Comparison of ENCODE assay signal across 1 cellular context in the genomic region with DNA sequence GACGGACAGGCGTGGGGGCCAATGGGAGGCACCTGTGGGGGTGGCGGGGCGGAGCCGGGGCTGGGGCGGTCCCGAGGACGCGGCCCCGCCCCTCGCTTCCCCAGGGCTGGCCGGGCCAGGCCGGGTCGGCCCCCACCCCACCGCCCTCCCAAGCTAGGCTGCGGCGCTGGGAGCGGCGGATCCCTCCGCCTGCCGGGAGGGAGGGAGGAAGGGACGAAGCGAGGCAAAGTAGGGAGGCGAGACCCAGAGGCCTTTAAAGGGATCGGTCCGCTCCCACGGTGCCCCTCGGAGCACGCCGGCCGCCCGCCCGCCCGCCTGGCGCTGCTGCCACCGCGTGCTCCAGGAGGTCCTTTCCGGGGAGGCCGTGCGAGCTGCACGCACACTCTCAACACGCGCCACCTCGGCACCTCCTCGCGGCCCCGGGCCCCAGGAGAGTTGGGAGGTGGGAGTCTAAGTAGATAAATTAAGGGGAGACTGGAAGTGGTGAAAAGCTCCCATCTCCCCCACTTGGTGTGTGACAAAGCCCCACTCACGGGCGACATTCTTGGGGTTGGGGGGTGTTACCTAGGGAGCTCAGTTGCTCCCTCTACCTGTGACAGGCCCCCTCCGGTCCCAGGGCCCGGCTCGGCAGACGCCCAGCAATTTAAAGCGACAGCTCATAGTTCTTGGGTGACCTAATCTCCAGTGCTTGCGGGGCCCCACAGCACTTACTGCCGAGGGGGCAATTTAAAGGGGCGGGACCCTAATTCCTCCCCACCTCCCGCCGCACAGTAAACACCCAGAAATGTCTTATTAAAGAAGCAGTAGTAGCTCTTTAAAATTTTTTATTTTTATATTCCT.
TF ChIP-seq lines count a peak whose summit lies in the region.

No MANE protein-coding gene starts in this region.

TF ChIP-seq in HEK293, 187 proteins besides CTCF, POLR2A, EP300 and RAD21 (continued from another document and continues in another):
- TF ChIP-seq, protein P1, sequence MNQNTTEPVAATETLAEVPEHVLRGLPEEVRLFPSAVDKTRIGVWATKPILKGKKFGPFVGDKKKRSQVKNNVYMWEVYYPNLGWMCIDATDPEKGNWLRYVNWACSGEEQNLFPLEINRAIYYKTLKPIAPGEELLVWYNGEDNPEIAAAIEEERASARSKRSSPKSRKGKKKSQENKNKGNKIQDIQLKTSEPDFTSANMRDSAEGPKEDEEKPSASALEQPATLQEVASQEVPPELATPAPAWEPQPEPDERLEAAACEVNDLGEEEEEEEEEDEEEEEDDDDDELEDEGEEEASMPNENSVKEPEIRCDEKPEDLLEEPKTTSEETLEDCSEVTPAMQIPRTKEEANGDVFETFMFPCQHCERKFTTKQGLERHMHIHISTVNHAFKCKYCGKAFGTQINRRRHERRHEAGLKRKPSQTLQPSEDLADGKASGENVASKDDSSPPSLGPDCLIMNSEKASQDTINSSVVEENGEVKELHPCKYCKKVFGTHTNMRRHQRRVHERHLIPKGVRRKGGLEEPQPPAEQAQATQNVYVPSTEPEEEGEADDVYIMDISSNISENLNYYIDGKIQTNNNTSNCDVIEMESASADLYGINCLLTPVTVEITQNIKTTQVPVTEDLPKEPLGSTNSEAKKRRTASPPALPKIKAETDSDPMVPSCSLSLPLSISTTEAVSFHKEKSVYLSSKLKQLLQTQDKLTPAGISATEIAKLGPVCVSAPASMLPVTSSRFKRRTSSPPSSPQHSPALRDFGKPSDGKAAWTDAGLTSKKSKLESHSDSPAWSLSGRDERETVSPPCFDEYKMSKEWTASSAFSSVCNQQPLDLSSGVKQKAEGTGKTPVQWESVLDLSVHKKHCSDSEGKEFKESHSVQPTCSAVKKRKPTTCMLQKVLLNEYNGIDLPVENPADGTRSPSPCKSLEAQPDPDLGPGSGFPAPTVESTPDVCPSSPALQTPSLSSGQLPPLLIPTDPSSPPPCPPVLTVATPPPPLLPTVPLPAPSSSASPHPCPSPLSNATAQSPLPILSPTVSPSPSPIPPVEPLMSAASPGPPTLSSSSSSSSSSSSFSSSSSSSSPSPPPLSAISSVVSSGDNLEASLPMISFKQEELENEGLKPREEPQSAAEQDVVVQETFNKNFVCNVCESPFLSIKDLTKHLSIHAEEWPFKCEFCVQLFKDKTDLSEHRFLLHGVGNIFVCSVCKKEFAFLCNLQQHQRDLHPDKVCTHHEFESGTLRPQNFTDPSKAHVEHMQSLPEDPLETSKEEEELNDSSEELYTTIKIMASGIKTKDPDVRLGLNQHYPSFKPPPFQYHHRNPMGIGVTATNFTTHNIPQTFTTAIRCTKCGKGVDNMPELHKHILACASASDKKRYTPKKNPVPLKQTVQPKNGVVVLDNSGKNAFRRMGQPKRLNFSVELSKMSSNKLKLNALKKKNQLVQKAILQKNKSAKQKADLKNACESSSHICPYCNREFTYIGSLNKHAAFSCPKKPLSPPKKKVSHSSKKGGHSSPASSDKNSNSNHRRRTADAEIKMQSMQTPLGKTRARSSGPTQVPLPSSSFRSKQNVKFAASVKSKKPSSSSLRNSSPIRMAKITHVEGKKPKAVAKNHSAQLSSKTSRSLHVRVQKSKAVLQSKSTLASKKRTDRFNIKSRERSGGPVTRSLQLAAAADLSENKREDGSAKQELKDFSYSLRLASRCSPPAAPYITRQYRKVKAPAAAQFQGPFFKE (tag by site-specific recombination; IDR thresholded peaks at IDR 0.05; ENCODE audit: borderline replicate concordance): no peak
- no peak for TF ChIP-seq ZNF350 (tag by site-specific recombination; IDR thresholded peaks at IDR 0.05)
- peak; percentile 100 for TF ChIP-seq ZFP69B (tag by site-specific recombination; IDR thresholded peaks at IDR 0.05)
- no peak for TF ChIP-seq RBAK (tag by site-specific recombination; IDR thresholded peaks at IDR 0.05)
- no peak for TF ChIP-seq ZNF274 (IDR thresholded peaks at IDR 0.05; ENCODE audit: low read length)
- no peak for TF ChIP-seq ZNF274 (tag by site-specific recombination; IDR thresholded peaks at IDR 0.05; ENCODE audit: borderline replicate concordance)
- 0 out of 2 replicates have a peak, but pooled peaks have one; percentile 51 for TF ChIP-seq REPIN1 (tag by site-specific recombination; IDR thresholded peaks at IDR 0.05; ENCODE audit: low read depth)
- peak; percentile 38; the same call in 1 of the 2 replicates for TF ChIP-seq ZNF843 (tag by site-specific recombination; IDR thresholded peaks at IDR 0.05)
- TF ChIP-seq ZNF596 (tag by site-specific recombination; IDR thresholded peaks at IDR 0.05): peak; percentile 4; the same call in 1 of the 2 replicates
- TF ChIP-seq, protein P2, sequence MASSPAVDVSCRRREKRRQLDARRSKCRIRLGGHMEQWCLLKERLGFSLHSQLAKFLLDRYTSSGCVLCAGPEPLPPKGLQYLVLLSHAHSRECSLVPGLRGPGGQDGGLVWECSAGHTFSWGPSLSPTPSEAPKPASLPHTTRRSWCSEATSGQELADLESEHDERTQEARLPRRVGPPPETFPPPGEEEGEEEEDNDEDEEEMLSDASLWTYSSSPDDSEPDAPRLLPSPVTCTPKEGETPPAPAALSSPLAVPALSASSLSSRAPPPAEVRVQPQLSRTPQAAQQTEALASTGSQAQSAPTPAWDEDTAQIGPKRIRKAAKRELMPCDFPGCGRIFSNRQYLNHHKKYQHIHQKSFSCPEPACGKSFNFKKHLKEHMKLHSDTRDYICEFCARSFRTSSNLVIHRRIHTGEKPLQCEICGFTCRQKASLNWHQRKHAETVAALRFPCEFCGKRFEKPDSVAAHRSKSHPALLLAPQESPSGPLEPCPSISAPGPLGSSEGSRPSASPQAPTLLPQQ (tag by site-specific recombination; IDR thresholded peaks at IDR 0.05): peak; percentile 100
- TF ChIP-seq BCL6B (tag by site-specific recombination; IDR thresholded peaks at IDR 0.05): no peak
- peak; percentile 57; the same call in 1 of the 2 replicates for TF ChIP-seq ZNF146 (tag by site-specific recombination; IDR thresholded peaks at IDR 0.05)
- peak; percentile 72 for TF ChIP-seq SP3 (tag by site-specific recombination; IDR thresholded peaks at IDR 0.05)
- no peak for TF ChIP-seq ZNF140 (tag by site-specific recombination; IDR thresholded peaks at IDR 0.05)
- 0 out of 2 replicates have a peak, but pooled peaks have one; percentile 30 for TF ChIP-seq OVOL3 (tag by site-specific recombination; IDR thresholded peaks at IDR 0.05)
- TF ChIP-seq ZNF621 (tag by site-specific recombination; IDR thresholded peaks at IDR 0.05): no peak
- no peak; the same call in 1 of the 2 replicates for TF ChIP-seq ZBTB21 (tag by site-specific recombination; IDR thresholded peaks at IDR 0.05)
- no peak; the same call in 1 of the 2 replicates for TF ChIP-seq PBX3 (CRISPR knock-in tag; IDR thresholded peaks at IDR 0.05)
- no peak for TF ChIP-seq ZNF670 (tag by site-specific recombination; IDR thresholded peaks at IDR 0.05; ENCODE audit: low read depth)
- peak; percentile 97 for TF ChIP-seq GLIS1 (tag by site-specific recombination; IDR thresholded peaks at IDR 0.05)
- TF ChIP-seq, protein P3, sequence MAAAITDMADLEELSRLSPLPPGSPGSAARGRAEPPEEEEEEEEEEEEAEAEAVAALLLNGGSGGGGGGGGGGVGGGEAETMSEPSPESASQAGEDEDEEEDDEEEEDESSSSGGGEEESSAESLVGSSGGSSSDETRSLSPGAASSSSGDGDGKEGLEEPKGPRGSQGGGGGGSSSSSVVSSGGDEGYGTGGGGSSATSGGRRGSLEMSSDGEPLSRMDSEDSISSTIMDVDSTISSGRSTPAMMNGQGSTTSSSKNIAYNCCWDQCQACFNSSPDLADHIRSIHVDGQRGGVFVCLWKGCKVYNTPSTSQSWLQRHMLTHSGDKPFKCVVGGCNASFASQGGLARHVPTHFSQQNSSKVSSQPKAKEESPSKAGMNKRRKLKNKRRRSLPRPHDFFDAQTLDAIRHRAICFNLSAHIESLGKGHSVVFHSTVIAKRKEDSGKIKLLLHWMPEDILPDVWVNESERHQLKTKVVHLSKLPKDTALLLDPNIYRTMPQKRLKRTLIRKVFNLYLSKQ (tag by site-specific recombination; IDR thresholded peaks at IDR 0.05; ENCODE audit: borderline replicate concordance): no peak
- TF ChIP-seq ZNF830 (tag by site-specific recombination; IDR thresholded peaks at IDR 0.05; ENCODE audit: low read depth): no peak
- TF ChIP-seq, protein P4, sequence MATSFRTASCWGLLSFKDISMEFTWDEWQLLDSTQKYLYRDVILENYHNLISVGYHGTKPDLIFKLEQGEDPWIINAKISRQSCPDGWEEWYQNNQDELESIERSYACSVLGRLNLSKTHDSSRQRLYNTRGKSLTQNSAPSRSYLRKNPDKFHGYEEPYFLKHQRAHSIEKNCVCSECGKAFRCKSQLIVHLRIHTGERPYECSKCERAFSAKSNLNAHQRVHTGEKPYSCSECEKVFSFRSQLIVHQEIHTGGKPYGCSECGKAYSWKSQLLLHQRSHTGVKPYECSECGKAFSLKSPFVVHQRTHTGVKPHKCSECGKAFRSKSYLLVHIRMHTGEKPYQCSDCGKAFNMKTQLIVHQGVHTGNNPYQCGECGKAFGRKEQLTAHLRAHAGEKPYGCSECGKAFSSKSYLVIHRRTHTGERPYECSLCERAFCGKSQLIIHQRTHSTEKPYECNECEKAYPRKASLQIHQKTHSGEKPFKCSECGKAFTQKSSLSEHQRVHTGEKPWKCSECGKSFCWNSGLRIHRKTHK (tag by site-specific recombination; IDR thresholded peaks at IDR 0.05): no peak
- no peak for TF ChIP-seq ZBTB49 (tag by site-specific recombination; IDR thresholded peaks at IDR 0.05; ENCODE audit: low read depth)
- TF ChIP-seq ZNF223 (tag by site-specific recombination; IDR thresholded peaks at IDR 0.05): no peak
- TF ChIP-seq ZNF514 (tag by site-specific recombination; IDR thresholded peaks at IDR 0.05): no peak
- TF ChIP-seq ZNF16 (tag by site-specific recombination; IDR thresholded peaks at IDR 0.05; ENCODE audit: low read depth): no peak
- no peak for TF ChIP-seq ZNF221 (tag by site-specific recombination; IDR thresholded peaks at IDR 0.05; ENCODE audit: borderline replicate concordance)
- TF ChIP-seq MEIS1 (CRISPR knock-in tag; IDR thresholded peaks at IDR 0.05; ENCODE audit: borderline replicate concordance): no peak
- TF ChIP-seq KLF16 (tag by site-specific recombination; IDR thresholded peaks at IDR 0.05): peak; percentile 68
- TF ChIP-seq ZSCAN5A (tag by site-specific recombination; IDR thresholded peaks at IDR 0.05): peak; percentile 94
- TF ChIP-seq SCRT2 (tag by site-specific recombination; IDR thresholded peaks at IDR 0.05): peak; percentile 20; the same call in 1 of the 2 replicates
- peak; percentile 83 for TF ChIP-seq SP2 (tag by site-specific recombination; IDR thresholded peaks at IDR 0.05)
- no peak for TF ChIP-seq ZSCAN23 (tag by site-specific recombination; IDR thresholded peaks at IDR 0.05)
- no peak for TF ChIP-seq ZNF658 (tag by site-specific recombination; IDR thresholded peaks at IDR 0.05)
- TF ChIP-seq HOXA7 (CRISPR knock-in tag; IDR thresholded peaks at IDR 0.05; ENCODE audit: borderline replicate concordance): no peak
- TF ChIP-seq ZBTB8A (tag by site-specific recombination; IDR thresholded peaks at IDR 0.05): peak; percentile 90
- TF ChIP-seq YY2 (tag by site-specific recombination; IDR thresholded peaks at IDR 0.05): no peak
- TF ChIP-seq ZNF112 (tag by site-specific recombination; IDR thresholded peaks at IDR 0.05): no peak
- TF ChIP-seq, protein P5, sequence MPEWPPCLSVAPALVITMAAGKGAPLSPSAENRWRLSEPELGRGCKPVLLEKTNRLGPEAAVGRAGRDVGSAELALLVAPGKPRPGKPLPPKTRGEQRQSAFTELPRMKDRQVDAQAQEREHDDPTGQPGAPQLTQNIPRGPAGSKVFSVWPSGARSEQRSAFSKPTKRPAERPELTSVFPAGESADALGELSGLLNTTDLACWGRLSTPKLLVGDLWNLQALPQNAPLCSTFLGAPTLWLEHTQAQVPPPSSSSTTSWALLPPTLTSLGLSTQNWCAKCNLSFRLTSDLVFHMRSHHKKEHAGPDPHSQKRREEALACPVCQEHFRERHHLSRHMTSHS (tag by site-specific recombination; IDR thresholded peaks at IDR 0.05): 0 out of 2 replicates have a peak, but pooled peaks have one; percentile 25
- TF ChIP-seq GFI1B (tag by site-specific recombination; IDR thresholded peaks at IDR 0.05): no peak
